Comparison of ENCODE assay signal across 33 cellular contexts in genomic region chr2:4483050-4483449, GRCh38.
A peak's percentile ranks its signal among the peaks of the same experiment; 100 is the strongest.
DNase-seq lines count a peak whose midpoint lies in the region; ATAC-seq, FAIRE-seq and TF ChIP-seq lines count a peak whose summit lies in the region.
"Had no signal": no experiment of that assay in that cellular context is flagged by ENCODE, and none has a peak within 500 bp of the region (broad histone marks: within the 10 kb centered on the region; RNA-seq: fewer than 3 reads in every experiment).

No MANE protein-coding gene starts in this region.

- TF ChIP-seq POLR2A in A549 (IDR thresholded peaks at IDR 0.05; ENCODE audit: low read length) (no peak), K562 (conservative IDR thresholded peaks at IDR 0.05) (no peak)

- H3K4me1 ChIP-seq in A549 (no peaks in the 10 kb centered on the region), HEK293 (ENCODE audit: control insufficient read depth, insufficient read depth, low read length) (no peaks in the 10 kb centered on the region), K562 (replicated peaks in 1 of 2; ENCODE audit: control insufficient read depth in 2 of 2, insufficient read depth in 2 of 2, low read length in 2 of 2) (no peaks in the 10 kb centered on the region)
- H3K4me1 ChIP-seq: BE2C, BLaER1, Caco-2 had no signal

- intact Hi-C loops in K562 (cut with micrococcal nuclease): no loop called here
- intact Hi-C loops in CD4-positive, alpha-beta T cell (cut with DNase I, micrococcal nuclease): no loop called here

- no peaks in the 10 kb centered on the region for H3K36me3 Mint-ChIP-seq in CD4-positive, alpha-beta T cell (ENCODE audit: low read depth)
- H3K36me3 Mint-ChIP-seq: CD14-positive monocyte; CD4-positive, alpha-beta memory T cell; CD4-positive, CD25-positive, alpha-beta regulatory T cell; CD8-positive, alpha-beta memory T cell; CD8-positive, alpha-beta T cell had no signal

- H3K4me1 Mint-ChIP-seq in CD4-positive, alpha-beta T cell (ENCODE audit: low read depth): no peaks in the 10 kb centered on the region
- H3K4me1 Mint-ChIP-seq: B cell; CD14-positive monocyte; CD4-positive, alpha-beta memory T cell; CD4-positive, CD25-positive, alpha-beta regulatory T cell; CD8-positive, alpha-beta memory T cell had no signal

- H4K20me1 ChIP-seq in K562 (replicated peaks; ENCODE audit: control insufficient read depth, insufficient read depth, low read length): no peaks in the 10 kb centered on the region
- H4K20me1 ChIP-seq: BLaER1; BLaER1 treated with 17β-estradiol and CSF1 and Interleukin-3, amounts not matched to agents 10 nM and 100 nM had no signal

- no peaks in the 10 kb centered on the region for H3K9me1 ChIP-seq in K562 (ENCODE audit: control insufficient read depth, insufficient read depth, low read length)

- 3% methylated on average over 3 of the region's 3 CpGs for WGBS in A549 (ENCODE audit: missing lambda C conversion rate)
- 7% methylated on average over 3 of the region's 3 CpGs for WGBS in K562 (ENCODE audit: insufficient coverage, low coverage, missing lambda C conversion rate)

- no peak for DNase-seq in A549 (ENCODE audit: low read depth in 1 of 2, low spot score in 1 of 2)
- DNase-seq in K562 (ENCODE audit: extremely low read depth in 1 of 4, low spot score in 3 of 4): no peak
- no peak for DNase-seq in CD4-positive, alpha-beta T cell
- no peak for DNase-seq in stimulated activated CD4-positive, alpha-beta T cell treated with anti-CD3 and anti-CD28 coated beads, Interleukin-15, amount 100 ng/mL, for 24 hours
- DNase-seq: 8988T; ACHN; AML-193; BE2C; C1 segment of cervical spinal cord; Caco-2; Calu3; CD4-positive, alpha-beta memory T cell; CD4-positive, CD25-positive, alpha-beta regulatory T cell; CD8-positive, alpha-beta memory T cell; CD8-positive, alpha-beta T cell; COR-L47; DMS 273 treated with DMSO at 0.1 percent for 48 hours; DMS153; DMS53; DMS79; DMS79 treated with DMSO at 0.1 percent for 48 hours; DND-41; EL had no signal

- no peak overlapping the region for H3K9ac ChIP-seq in K562 (ENCODE audit: insufficient read depth in 1 of 2, low read depth in 2 of 2, low read length in 2 of 2)
- H3K9ac ChIP-seq: BLaER1; BLaER1 treated with 17β-estradiol and CSF1 and Interleukin-3, amounts not matched to agents 10 nM and 100 nM had no signal

- no peak overlapping the region for H3K4me3 ChIP-seq in A549
- no peak overlapping the region for H3K4me3 ChIP-seq in HEK293 (ENCODE audit: low read depth, low read length)
- H3K4me3 ChIP-seq in K562: no peak overlapping the region
- H3K4me3 ChIP-seq: BLaER1; BLaER1 treated with 17β-estradiol and CSF1 and Interleukin-3, amounts not matched to agents 10 nM and 100 nM had no signal

- ATAC-seq in A549: no peak
- no peak for ATAC-seq in K562
- no peak for ATAC-seq in CD4-positive, alpha-beta T cell (ENCODE audit: poor library complexity)
- ATAC-seq in GM18511 (IDR thresholded peaks at IDR 0.05; ENCODE audit: unreplicated experiment): no peak
- ATAC-seq: CD8-positive, alpha-beta T cell had no signal

- in situ Hi-C loops in K562 (cut with MboI): no loop called here

- POLR2A ChIA-PET in A549 (lab: Yijun Ruan, JAX): no interaction called here
- POLR2A ChIA-PET in HEK293 (lab: Yijun Ruan, JAX): no interaction called here
- POLR2A ChIA-PET in K562 (lab: Yijun Ruan, JAX): no interaction called here
- POLR2A ChIA-PET in CD4-positive, alpha-beta T cell (lab: Charles Lee): no interaction called here

- CTCF ChIA-PET in A549 (lab: Yijun Ruan, JAX) (no interaction called here), HEK293 (lab: Yijun Ruan, JAX) (no interaction called here), K562 (lab: Yijun Ruan, JAX; ENCODE audit: low intra/inter-chr PET ratio) (no interaction called here)
- CTCF ChIA-PET in CD4-positive, alpha-beta T cell (lab: Charles Lee): no interaction called here

- TF ChIP-seq RAD21 in A549 (conservative IDR thresholded peaks at IDR 0.05 in 1 of 2, IDR thresholded peaks at IDR 0.05 in 1 of 2): no peak
- TF ChIP-seq RAD21 in K562 (CRISPR knock-in tag; conservative IDR thresholded peaks at IDR 0.05 in 1 of 2, IDR thresholded peaks at IDR 0.05 in 1 of 2): no peak

- H2AFZ ChIP-seq in K562 (ENCODE audit: low read depth, low read length): no peak overlapping the region

- H3K36me3 ChIP-seq in HEK293 (ENCODE audit: control insufficient read depth in 2 of 2, insufficient read depth in 1 of 2, low read length in 2 of 2) (no peaks in the 10 kb centered on the region), K562 (ENCODE audit: control insufficient read depth, insufficient read depth, low read length) (no peaks in the 10 kb centered on the region)
- H3K36me3 ChIP-seq: BE2C, BLaER1 had no signal

- H3K9me3 ChIP-seq in A549 (peaks cover 25% of the 10 kb centered on the region), HEK293 (ENCODE audit: control insufficient read depth, insufficient read depth, low read depth, low read length) (no peaks in the 10 kb centered on the region), K562 (replicated peaks; ENCODE audit: control insufficient read depth, insufficient read depth, low read depth, low read length) (0 out of 2 replicates have a peak, but pooled peaks cover 1% of the 10 kb centered on the region)
- no peaks in the 10 kb centered on the region for H3K9me3 ChIP-seq in CD4-positive, alpha-beta T cell (ENCODE audit: control insufficient read depth, low read length)
- H3K9me3 ChIP-seq: BE2C, Caco-2 had no signal

- FAIRE-seq in A549 (lab: Jason Lieb, UNC) (no peak), K562 (lab: Jason Lieb, UNC) (no peak)
- FAIRE-seq: A204.1, D721Med had no signal

- H3K27ac Mint-ChIP-seq in CD4-positive, alpha-beta T cell: no peak overlapping the region
- H3K27ac Mint-ChIP-seq: B cell; CD4-positive, alpha-beta memory T cell; CD4-positive, CD25-positive, alpha-beta regulatory T cell; CD8-positive, alpha-beta memory T cell; CD8-positive, alpha-beta T cell had no signal

- BruUV-seq in K562 (replicated peaks; lab: Mats Ljungman, UMichigan): no TSS peak

- H3K27me3 ChIP-seq in K562 (ENCODE audit: control insufficient read depth in 2 of 2, insufficient read depth in 2 of 2, low read length in 2 of 2): no peaks in the 10 kb centered on the region
- H3K27me3 ChIP-seq in CD4-positive, alpha-beta T cell (ENCODE audit: control insufficient read depth, insufficient read depth, low read length): no peaks in the 10 kb centered on the region
- H3K27me3 ChIP-seq: BE2C; BLaER1; BLaER1 treated with 17β-estradiol and CSF1 and Interleukin-3, amounts not matched to agents 10 nM and 100 nM had no signal

- peaks cover 19% of the 10 kb centered on the region for H3K9me3 Mint-ChIP-seq in CD4-positive, alpha-beta T cell

- H3K4me2 ChIP-seq in A549: no peak overlapping the region
- H3K4me2 ChIP-seq in K562 (ENCODE audit: insufficient read depth, low read length): no peak overlapping the region
- H3K4me2 ChIP-seq: BLaER1; BLaER1 treated with 17β-estradiol and CSF1 and Interleukin-3, amounts not matched to agents 10 nM and 100 nM had no signal

- H3K79me2 ChIP-seq in K562 (ENCODE audit: control insufficient read depth, insufficient read depth, low read length): no peaks in the 10 kb centered on the region

- no peak overlapping the region for H3K4me3 Mint-ChIP-seq in CD4-positive, alpha-beta T cell
- H3K4me3 Mint-ChIP-seq: B cell; CD14-positive monocyte; CD4-positive, alpha-beta memory T cell; CD4-positive, CD25-positive, alpha-beta regulatory T cell; CD8-positive, alpha-beta memory T cell; CD8-positive, alpha-beta T cell had no signal

- TF ChIP-seq EP300 in A549 (IDR thresholded peaks at IDR 0.05) (no peak), K562 (IDR thresholded peaks at IDR 0.05; ENCODE audit: low read length) (no peak)

- no peak overlapping the region for H3K27ac ChIP-seq in A549
- no peak overlapping the region for H3K27ac ChIP-seq in HEK293 (ENCODE audit: extremely low read depth, low read depth, low read length)
- no peak overlapping the region for H3K27ac ChIP-seq in K562 (ENCODE audit: extremely low read depth, low read depth, low read length)
- no peak overlapping the region for H3K27ac ChIP-seq in CD4-positive, alpha-beta T cell (ENCODE audit: low read depth, low read length)
- H3K27ac ChIP-seq: 22Rv1; BLaER1; BLaER1 treated with 17β-estradiol and CSF1 and Interleukin-3, amounts not matched to agents 10 nM and 100 nM; C4-2B had no signal

- TF ChIP-seq CTCF in A549 (IDR thresholded peaks at IDR 0.05) (no peak), HEK293 (tag by site-specific recombination; IDR thresholded peaks at IDR 0.05) (no peak), K562 (IDR thresholded peaks at IDR 0.05 in 2 of 3, conservative IDR thresholded peaks at IDR 0.05 in 1 of 3; ENCODE audit: insufficient read depth in 2 of 3, low read depth in 1 of 3, low read length in 3 of 3) (no peak)
- no peak for TF ChIP-seq CTCF in CD4-positive, alpha-beta T cell (IDR thresholded peaks at IDR 0.05)

- no peaks in the 10 kb centered on the region for H3K27me3 Mint-ChIP-seq in CD4-positive, alpha-beta T cell
- H3K27me3 Mint-ChIP-seq: B cell; CD4-positive, alpha-beta memory T cell; CD4-positive, CD25-positive, alpha-beta regulatory T cell; CD8-positive, alpha-beta memory T cell had no signal

TF ChIP-seq in A549, 52 proteins besides CTCF, POLR2A, EP300 and RAD21:
- TF ChIP-seq HOXB13 (CRISPR knock-in tag; IDR thresholded peaks at IDR 0.05; ENCODE audit: low read depth) (no peak), ZFP36 (IDR thresholded peaks at IDR 0.05; ENCODE audit: borderline replicate concordance, partially characterized antibody) (peak; percentile 50)
TF ChIP-seq in A549: peak in this region for 1.

TF ChIP-seq in HEK293, 187 proteins besides CTCF, POLR2A, EP300 and RAD21:
- TF ChIP-seq ZNF585B (tag by site-specific recombination; IDR thresholded peaks at IDR 0.05) (peak; percentile 68), ZNF266 (tag by site-specific recombination; IDR thresholded peaks at IDR 0.05; ENCODE audit: low read depth) (no peak)

TF ChIP-seq in K562, 482 proteins besides CTCF, POLR2A, EP300 and RAD21:
- peak; percentile 27 for TF ChIP-seq ZFP36 (IDR thresholded peaks at IDR 0.05; ENCODE audit: low read depth, low read length, partially characterized antibody)
- TF ChIP-seq THRAP3 (IDR thresholded peaks at IDR 0.05; ENCODE audit: borderline replicate concordance): no peak
